8 cellular contexts compared by ENCODE assay signal in genomic region chr16:22296225-22297113, GRCh38. TPM values are rescaled to one million over a fixed set of nuclear protein-coding genes. Genes with fewer than 3 reads are reported as not detected.
DNase-seq lines count a peak whose midpoint lies in the region; ATAC-seq and TF ChIP-seq lines count a peak whose summit lies in the region.

No MANE protein-coding gene starts in this region.

- H3K27ac ChIP-seq in left ventricle myocardium inferior (replicated peaks) = peak overlapping the region; percentile 92

- H3K36me3 ChIP-seq in left ventricle myocardium inferior = no peaks in the 10 kb centered on the region

- peak overlapping the region; percentile 91 to 92 for H3K4me3 Mint-ChIP-seq in effector memory CD8-positive, alpha-beta T cell
- peak overlapping the region; percentile 95 to 99 (median 97) for H3K4me3 Mint-ChIP-seq in nephron

- ATAC-seq in left ventricle myocardium superior (no peak), GM19467 (IDR thresholded peaks at IDR 0.05; ENCODE audit: unreplicated experiment) (no peak)
- ATAC-seq in effector memory CD8-positive, alpha-beta T cell (replicated peaks) = no peak

- H3K27me3 ChIP-seq in left ventricle myocardium inferior (ENCODE audit: low read depth) = no peaks in the 10 kb centered on the region

- DNase-seq in left ventricle myocardium inferior (no peak), left ventricle myocardium superior (no peak), OCI-M1 (lab: John Stamatoyannopoulos, UW) (peak; percentile 59), inferior parietal cortex (ENCODE audit: extremely low spot score) (no peak)
- no peak for DNase-seq in effector memory CD8-positive, alpha-beta T cell
- DNase-seq in activated effector memory CD4-positive, alpha-beta T cell treated with Interleukin-2 at 50 U/mL for 16 hours = no peak

- peaks cover 55% of the 10 kb centered on the region for H3K36me3 Mint-ChIP-seq in effector memory CD8-positive, alpha-beta T cell (ENCODE audit: insufficient read depth)
- H3K36me3 Mint-ChIP-seq in nephron (ENCODE audit: low read depth) = no peaks in the 10 kb centered on the region

- no peak for TF ChIP-seq CTCF in left ventricle myocardium inferior (IDR thresholded peaks at IDR 0.05; ENCODE audit: borderline replicate concordance)
- TF ChIP-seq CTCF in nephron (IDR thresholded peaks at IDR 0.05; ENCODE audit: unreplicated experiment in 3 of 3) = no peak

- H3K4me1 Mint-ChIP-seq in effector memory CD8-positive, alpha-beta T cell (ENCODE audit: low read depth in 2 of 2) = peaks cover 33 to 40% of the 10 kb centered on the region in 2 donors
- peaks cover 32% of the 10 kb centered on the region for H3K4me1 Mint-ChIP-seq in nephron

- H3K27ac Mint-ChIP-seq in effector memory CD8-positive, alpha-beta T cell = peak overlapping the region; percentile 99 to 100
- H3K27ac Mint-ChIP-seq in nephron = peak overlapping the region in 1 of 3 experiments; percentile 84

- no peaks in the 10 kb centered on the region for H3K9me3 Mint-ChIP-seq in effector memory CD8-positive, alpha-beta T cell
- no peaks in the 10 kb centered on the region for H3K9me3 Mint-ChIP-seq in nephron

- H3K9me3 ChIP-seq in left ventricle myocardium inferior (replicated peaks) = no peaks in the 10 kb centered on the region

- H3K27me3 Mint-ChIP-seq in effector memory CD8-positive, alpha-beta T cell = no peaks in the 10 kb centered on the region
- H3K27me3 Mint-ChIP-seq in nephron (ENCODE audit: low read depth) = peaks cover 9% of the 10 kb centered on the region

- H3K4me3 ChIP-seq in left ventricle myocardium inferior = peak overlapping the region; percentile 95

- intact Hi-C loops in left ventricle myocardium inferior (cut with micrococcal nuclease) (loop anchor here (5.0 kb wide), 1 partner anchor 99 kb away; no protein-coding TSS in a partner anchor), left ventricle myocardium superior (cut with micrococcal nuclease) (loop anchor here (5.0 to 10.0 kb wide), 3 partner anchors 62 to 292 kb away; partner anchors contain the start of genes MOSMO and PDZD9)

- H3K4me1 ChIP-seq in left ventricle myocardium inferior = peaks cover 46% of the 10 kb centered on the region

RNA-seq across cellular contexts. Expression of gene POLR3E, which starts 0.7 kb away (rescaled TPM):
- total RNA-seq in left ventricle myocardium inferior (38.4 TPM), left ventricle myocardium superior (41.8 TPM)
